In the genomic region with DNA sequence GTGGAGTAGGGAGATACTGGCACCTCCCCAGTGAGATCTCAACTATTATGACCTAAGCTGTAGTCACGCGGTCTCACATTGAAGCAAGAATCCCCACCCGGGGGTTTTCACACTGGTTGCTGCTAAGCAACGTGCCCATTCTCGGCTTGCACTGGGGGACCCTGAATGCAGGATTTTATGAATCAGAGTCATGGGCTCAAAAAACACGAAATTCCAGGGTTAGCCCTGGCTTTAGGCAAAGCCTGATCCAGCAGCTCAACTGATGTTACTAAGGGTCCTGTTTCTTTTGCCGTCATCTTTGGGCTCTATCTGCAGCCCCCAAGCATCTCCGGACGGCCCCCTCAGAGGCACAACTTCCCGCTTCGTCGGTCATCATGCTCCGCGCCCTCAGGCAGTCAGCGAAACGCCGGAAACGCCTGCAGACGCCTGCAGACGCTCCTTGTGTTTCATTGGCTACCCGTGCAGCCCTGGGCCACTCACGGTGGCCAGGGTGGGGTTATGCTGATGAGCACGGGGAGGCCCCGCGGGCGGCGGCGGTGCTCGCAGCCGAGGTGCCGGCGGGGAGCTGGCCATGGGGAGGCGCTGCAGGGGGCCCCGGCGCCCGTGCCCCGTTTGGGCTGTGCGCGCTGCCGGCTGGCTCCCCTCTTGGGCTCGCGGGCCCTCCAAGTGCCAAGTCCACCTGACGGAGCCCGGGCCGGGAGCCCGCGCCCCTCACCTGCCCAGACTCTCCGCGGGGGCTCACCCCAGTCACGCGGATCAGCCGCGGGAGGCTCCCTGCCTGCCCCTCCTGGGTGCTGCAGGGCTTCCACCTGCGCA, we compare ENCODE assay signal across 1 cellular context.
TF ChIP-seq lines count a peak whose summit lies in the region.

No MANE protein-coding gene starts in this region.

TF ChIP-seq in IMR-90, 13 proteins besides CTCF, POLR2A, EP300 and RAD21:
- TF ChIP-seq MXI1 (IDR thresholded peaks at IDR 0.05; ENCODE audit: borderline replicate concordance, low read depth, low read length), result no peak
